In genomic region chr7:75971309-75971960, GRCh38 we compare ENCODE assay signal across 21 cellular contexts. TPM values are rescaled to one million over a fixed set of nuclear protein-coding genes. Genes with fewer than 3 reads are reported as not detected.
DNase-seq lines count a peak whose midpoint lies in the region; ATAC-seq, FAIRE-seq and TF ChIP-seq lines count a peak whose summit lies in the region.
"Had no signal": no experiment of that assay in that cellular context is flagged by ENCODE, and none has a peak within 500 bp of the region (broad histone marks: within the 10 kb centered on the region; RNA-seq: fewer than 3 reads in every experiment).

No MANE protein-coding gene starts in this region.

- H3T11ph ChIP-seq in H9 (ENCODE audit: low read length), result no peak overlapping the region

- no peak overlapping the region for H3K18ac ChIP-seq in H9 (ENCODE audit: insufficient read length, low read depth, low read length)

- FAIRE-seq in kidney (lab: Jason Lieb, UNC), result no peak
- FAIRE-seq: colon, RCC 7860 had no signal

- no peak overlapping the region for H3K4me2 ChIP-seq in H9 (ENCODE audit: insufficient read depth, insufficient read length, low read length)

- no peak overlapping the region for H2BK120ac ChIP-seq in H9 (ENCODE audit: low read depth, low read length, poor library complexity, severe bottlenecking)

- H2AFZ ChIP-seq in H9 (ENCODE audit: low read length), result no peak overlapping the region

- H3K36me3 ChIP-seq in left ventricle myocardium inferior (peaks cover 21% of the 10 kb centered on the region), prostate gland (no peaks in the 10 kb centered on the region), kidney (ENCODE audit: control insufficient read depth in 1 of 2, insufficient read depth in 2 of 2, low read length in 2 of 2) (peaks cover 4 to 8% of the 10 kb centered on the region in 2 donors)

- H3K79me2 ChIP-seq in H9 (ENCODE audit: insufficient read depth, low read length), result no peaks in the 10 kb centered on the region

- H3K23me2 ChIP-seq in H9 (ENCODE audit: insufficient read length, low read depth, low read length, poor library complexity, severe bottlenecking), result no peaks in the 10 kb centered on the region

- H3K23ac ChIP-seq in H9 (ENCODE audit: insufficient read length, low read depth, low read length), result no peak overlapping the region

- no peak overlapping the region for H3K4me3 Mint-ChIP-seq in H9
- H3K4me3 Mint-ChIP-seq: activated CD4-positive, alpha-beta T cell treated with anti-CD3 and anti-CD28 coated beads, Interleukin-2, amount 10 ng/mL, durations not matched to agents 24 days and 14 days; activated naive CD4-positive, alpha-beta T cell treated with anti-CD3 and anti-CD28 coated beads for 36 hours; naive thymus-derived CD8-positive, alpha-beta T cell had no signal

- H3K9me3 ChIP-seq in H9 (ENCODE audit: control insufficient read depth, low read depth, low read length), result no peaks in the 10 kb centered on the region
- no peaks in the 10 kb centered on the region for H3K9me3 ChIP-seq in left ventricle myocardium inferior (replicated peaks)
- no peaks in the 10 kb centered on the region for H3K9me3 ChIP-seq in prostate gland
- no peaks in the 10 kb centered on the region for H3K9me3 ChIP-seq in kidney (ENCODE audit: control insufficient read depth in 1 of 2, low read length in 2 of 2)
- H3K9me3 ChIP-seq: ascending aorta had no signal

- H3K9me3 Mint-ChIP-seq in H9, result no peaks in the 10 kb centered on the region
- H3K9me3 Mint-ChIP-seq: activated CD4-positive, alpha-beta T cell treated with anti-CD3 and anti-CD28 coated beads, Interleukin-2, amount 10 ng/mL, durations not matched to agents 24 days and 14 days; activated naive CD4-positive, alpha-beta T cell treated with anti-CD3 and anti-CD28 coated beads for 36 hours; naive thymus-derived CD8-positive, alpha-beta T cell had no signal

- no peak for ATAC-seq in HG03097 (IDR thresholded peaks at IDR 0.05; ENCODE audit: low FRiP score, unreplicated experiment)
- ATAC-seq: naive thymus-derived CD8-positive, alpha-beta T cell had no signal

- no peak overlapping the region for H3K4me3 ChIP-seq in left ventricle myocardium inferior
- H3K4me3 ChIP-seq in prostate gland, result no peak overlapping the region
- no peak overlapping the region for H3K4me3 ChIP-seq in kidney (ENCODE audit: low read length in 2 of 2)
- H3K4me3 ChIP-seq: ascending aorta had no signal

- H3K27me3 ChIP-seq in H9 (ENCODE audit: insufficient read depth, low read length) (no peaks in the 10 kb centered on the region), left ventricle myocardium inferior (ENCODE audit: low read depth) (no peaks in the 10 kb centered on the region), prostate gland (replicated peaks; ENCODE audit: insufficient read depth) (no peaks in the 10 kb centered on the region)
- H3K27me3 ChIP-seq: ascending aorta, foreskin keratinocyte had no signal

- H3K27ac Mint-ChIP-seq in H9, result peak overlapping the region; percentile 80 to 91 (median 85); a peak in 6 of 7 replicates
- H3K27ac Mint-ChIP-seq: activated CD4-positive, alpha-beta T cell treated with anti-CD3 and anti-CD28 coated beads, Interleukin-2, amount 10 ng/mL, durations not matched to agents 24 days and 14 days; activated naive CD4-positive, alpha-beta T cell treated with anti-CD3 and anti-CD28 coated beads for 36 hours; naive thymus-derived CD8-positive, alpha-beta T cell had no signal

- H3K79me1 ChIP-seq in H9 (ENCODE audit: insufficient read depth, low read depth, low read length, poor library complexity, severe bottlenecking), result no peaks in the 10 kb centered on the region

- H2BK12ac ChIP-seq in H9 (ENCODE audit: insufficient read length, low read depth, low read length), result no peak overlapping the region

- no peak overlapping the region; the same call in 1 of the 2 replicates for H3K14ac ChIP-seq in H9 (ENCODE audit: insufficient read depth, low read length)

- no CpG with 5 or more reads among the region's 14 CpGs for WGBS in H9 (ENCODE audit: extremely low coverage, insufficient read length, low lambda C conversion rate)
- 85% methylated on average over 14 of the region's 14 CpGs for whole genome bisulfite sequencing in prostate gland

- DNase-seq in AG20443 (ENCODE audit: low spot score), result peak; percentile 3
- no peak for DNase-seq in H9
- no peak for DNase-seq in left ventricle myocardium inferior
- DNase-seq in prostate gland (ENCODE audit: low spot score), result no peak
- no peak for DNase-seq in ureter (ENCODE audit: low spot score)
- no peak for DNase-seq in kidney
- DNase-seq in NCI-H1417 treated with DMSO at 0.1 percent for 48 hours (lab: John Stamatoyannopoulos, UW), result no peak
- DNase-seq: activated CD4-positive, alpha-beta T cell treated with anti-CD3 and anti-CD28 coated beads, Interleukin-2, amount 10 ng/mL, durations not matched to agents 24 days and 14 days; activated CD8-positive, alpha-beta memory T cell treated with anti-CD3 and anti-CD28 coated beads, Interleukin-2, amount 50 U/mL, for 48 hours; activated naive CD4-positive, alpha-beta T cell treated with anti-CD3 and anti-CD28 coated beads for 36 hours; foreskin keratinocyte; KG1; mammary epithelial cell; NCI-H1092; stimulated activated naive CD4-positive, alpha-beta T cell treated with Interleukin-2 at 50 U/mL for 16 hours had no signal

- H3K4me1 Mint-ChIP-seq in H9, result peaks cover 0 to 11% of the 10 kb centered on the region in 2 experiments; a peak in 3 of 4 replicates

- H4K20me1 ChIP-seq in H9 (ENCODE audit: control insufficient read depth, insufficient read depth, insufficient read length), result no peaks in the 10 kb centered on the region

- TF ChIP-seq CTCF in H9 (conservative IDR thresholded peaks at IDR 0.05) (no peak), left ventricle myocardium inferior (IDR thresholded peaks at IDR 0.05; ENCODE audit: borderline replicate concordance) (no peak), prostate gland (IDR thresholded peaks at IDR 0.05) (no peak), kidney (IDR thresholded peaks at IDR 0.05; ENCODE audit: borderline replicate concordance, extremely low read depth, insufficient read depth) (no peak)

- H3K56ac ChIP-seq in H9 (ENCODE audit: insufficient read length, low read depth, low read length), result no peak overlapping the region

- no peak overlapping the region for H2AK5ac ChIP-seq in H9 (ENCODE audit: insufficient read length, low read length)

- intact Hi-C loops in left ventricle myocardium inferior (cut with micrococcal nuclease), result no loop called here
- intact Hi-C loops in prostate gland (cut with DNase I), result no loop called here
- intact Hi-C loops in kidney (cut with DNase I), result no loop called here

- H3K36me3 Mint-ChIP-seq in H9 (ENCODE audit: insufficient read depth in 1 of 3, low read depth in 3 of 3), result peaks cover 11 to 39% (median 33%) of the 10 kb centered on the region in 3 experiments; a peak in 6 of 7 replicates

- no peak overlapping the region for H4K91ac ChIP-seq in H9 (ENCODE audit: insufficient read length, low read depth, low read length)

- H4K5ac ChIP-seq in H9 (ENCODE audit: insufficient read length, low read depth, low read length), result no peak overlapping the region

- no peak overlapping the region for H2BK5ac ChIP-seq in H9 (ENCODE audit: insufficient read length, low read length)

- H2BK20ac ChIP-seq in H9 (ENCODE audit: low read depth, low read length, poor library complexity, severe bottlenecking), result no peak overlapping the region

- no peak overlapping the region for H2BK15ac ChIP-seq in H9 (ENCODE audit: low read depth, low read length)

- H3K4me1 ChIP-seq in H9 (ENCODE audit: insufficient read depth, low read length), result no peaks in the 10 kb centered on the region
- peaks cover 67% of the 10 kb centered on the region for H3K4me1 ChIP-seq in left ventricle myocardium inferior
- peaks cover 2% of the 10 kb centered on the region for H3K4me1 ChIP-seq in prostate gland (replicated peaks)
- H3K4me1 ChIP-seq in kidney (ENCODE audit: control insufficient read depth in 1 of 2, insufficient read depth in 1 of 2, low read depth in 1 of 2, low read length in 2 of 2), result peaks cover 28 to 29% of the 10 kb centered on the region in 2 donors
- H3K4me1 ChIP-seq: foreskin keratinocyte had no signal

- H3K27me3 Mint-ChIP-seq in H9 (ENCODE audit: low read depth), result no peaks in the 10 kb centered on the region; the same call in 1 of the 2 replicates
- H3K27me3 Mint-ChIP-seq: activated CD4-positive, alpha-beta T cell treated with anti-CD3 and anti-CD28 coated beads, Interleukin-2, amount 10 ng/mL, durations not matched to agents 24 days and 14 days; naive thymus-derived CD8-positive, alpha-beta T cell had no signal

- H3K9ac ChIP-seq in H9 (ENCODE audit: extremely low read depth, insufficient read length, low read length), result no peak overlapping the region
- no peak overlapping the region for H3K9ac ChIP-seq in kidney (ENCODE audit: low read length in 2 of 2)

- H4K8ac ChIP-seq in H9 (replicated peaks; ENCODE audit: insufficient read length, low read depth, low read length), result no peak overlapping the region

- no peak for TF ChIP-seq POLR2A in prostate gland (IDR thresholded peaks at IDR 0.05)

- H3K27ac ChIP-seq in H9 (ENCODE audit: insufficient read length, low read depth, low read length) (no peak overlapping the region), left ventricle myocardium inferior (replicated peaks) (peak overlapping the region; percentile 86), prostate gland (peak overlapping the region; percentile 18 to 27), kidney (ENCODE audit: low read depth in 2 of 2, low read length in 2 of 2) (peak overlapping the region in 1 of 2 donors; percentile 63)
- H3K27ac ChIP-seq: ascending aorta, foreskin keratinocyte, HL-60 had no signal

- no peak overlapping the region for H3K4ac ChIP-seq in H9 (ENCODE audit: low read depth, low read length)

RNA-seq across cellular contexts. Expression of gene TMEM120A, which starts 23.0 kb away (rescaled TPM):
- total RNA-seq in H9 (2021) (23.2 and 30.0 TPM in 2 replicates), left ventricle myocardium inferior (163 TPM), prostate gland (10 to 100 TPM; 20.2 to 40.8 TPM), ureter (80.4 TPM), kidney (47.0 TPM)
- polyA plus RNA-seq in kidney (ENCODE audit: insufficient read depth, low read depth, low replicate concordance), result 141 TPM

RNA-seq across cellular contexts. Expression of gene POR, which starts 56.5 kb away (rescaled TPM):
- 125 and 128 TPM in 2 replicates for total RNA-seq in H9 (2021)
- total RNA-seq in left ventricle myocardium inferior, result 72.9 TPM
- total RNA-seq in prostate gland, result 100 to 1,000 TPM in 1 of 2 donors, 10 to 100 TPM in 1; 88.0 to 136 TPM
- 158 TPM for total RNA-seq in ureter
- total RNA-seq in kidney, result 130 TPM
- polyA plus RNA-seq in kidney (ENCODE audit: insufficient read depth, low read depth, low replicate concordance), result 122 TPM
